Comparison of ENCODE assay signal across 15 cellular contexts in the genomic region with DNA sequence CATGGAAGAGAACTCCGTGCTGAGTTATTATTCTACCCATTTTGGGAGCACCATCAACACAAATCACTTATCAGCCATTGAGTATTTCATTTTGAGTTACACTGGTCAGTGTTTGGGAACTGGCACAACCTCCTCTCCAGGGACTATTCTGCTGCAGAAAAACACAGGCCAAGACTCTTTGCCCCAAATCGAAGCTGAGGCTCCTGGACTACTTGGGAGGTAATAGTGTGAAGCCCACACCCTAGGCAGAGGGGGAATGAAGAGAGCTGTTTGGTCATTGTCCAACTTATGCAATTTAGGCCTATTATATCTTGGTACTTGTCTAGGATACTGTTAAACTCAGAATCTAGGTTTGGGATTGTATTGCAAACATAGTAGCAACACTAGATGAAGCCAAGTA.
DNase-seq lines count a peak whose midpoint lies in the region; ATAC-seq, FAIRE-seq and TF ChIP-seq lines count a peak whose summit lies in the region.
"Had no signal": no experiment of that assay in that cellular context is flagged by ENCODE, and none has a peak within 500 bp of the region (broad histone marks: within the 10 kb centered on the region; RNA-seq: fewer than 3 reads in every experiment).

No MANE protein-coding gene starts in this region.

- no peak overlapping the region for H3K56ac ChIP-seq in H9 (ENCODE audit: insufficient read length, low read depth, low read length)

- intact Hi-C loops in Right ventricle myocardium inferior (cut with DNase I) (no loop called here), left ventricle myocardium superior (cut with micrococcal nuclease) (no loop called here), body of pancreas (cut with DNase I) (no loop called here)

- no peak overlapping the region for H3K4me2 ChIP-seq in H9 (ENCODE audit: insufficient read depth, insufficient read length, low read length)
- H3K4me2 ChIP-seq: BLaER1 had no signal

- no peak overlapping the region for H2AK5ac ChIP-seq in H9 (ENCODE audit: insufficient read length, low read length)

- no peak overlapping the region for H2AFZ ChIP-seq in H9 (ENCODE audit: low read length)

- H3K23me2 ChIP-seq in H9 (ENCODE audit: insufficient read length, low read depth, low read length, poor library complexity, severe bottlenecking), result no peaks in the 10 kb centered on the region

- H3K36me3 ChIP-seq in body of pancreas (replicated peaks in 1 of 2; ENCODE audit: insufficient read depth in 1 of 2, low read depth in 2 of 2), result no peaks in the 10 kb centered on the region
- H3K36me3 ChIP-seq: BLaER1 had no signal

- no peak overlapping the region for H3K4me3 ChIP-seq in body of pancreas
- H3K4me3 ChIP-seq: BLaER1 had no signal

- TF ChIP-seq POLR2A in body of pancreas (IDR thresholded peaks at IDR 0.05), result no peak

- H3K79me2 ChIP-seq in H9 (ENCODE audit: insufficient read depth, low read length), result no peaks in the 10 kb centered on the region

- H2BK15ac ChIP-seq in H9 (ENCODE audit: low read depth, low read length), result no peak overlapping the region

- H2BK20ac ChIP-seq in H9 (ENCODE audit: low read depth, low read length, poor library complexity, severe bottlenecking), result no peak overlapping the region

- no peak overlapping the region for H3K18ac ChIP-seq in H9 (ENCODE audit: insufficient read length, low read depth, low read length)

- H3K27me3 ChIP-seq in H9 (ENCODE audit: insufficient read depth, low read length), result no peaks in the 10 kb centered on the region
- H3K27me3 ChIP-seq in body of pancreas, result no peaks in the 10 kb centered on the region
- H3K27me3 ChIP-seq: BLaER1 had no signal

- H3K14ac ChIP-seq in H9 (ENCODE audit: insufficient read depth, low read length), result no peak overlapping the region

- no peaks in the 10 kb centered on the region for H3K79me1 ChIP-seq in H9 (ENCODE audit: insufficient read depth, low read depth, low read length, poor library complexity, severe bottlenecking)

- no peaks in the 10 kb centered on the region for H4K20me1 ChIP-seq in H9 (ENCODE audit: control insufficient read depth, insufficient read depth, insufficient read length)
- H4K20me1 ChIP-seq: BLaER1 had no signal

- H3K4me1 ChIP-seq in H9 (ENCODE audit: insufficient read depth, low read length) (peaks cover 4% of the 10 kb centered on the region), body of pancreas (peaks cover 38% of the 10 kb centered on the region)

- H3K4me1 Mint-ChIP-seq in stimulated activated effector memory CD8-positive, alpha-beta T cell treated with anti-CD3 and anti-CD28 coated beads, Interleukin-12 subunit alpha, Interleukin-12 subunit beta, amount 100 ng/mL, for 72 hours, result no peaks in the 10 kb centered on the region
- peaks cover 18 to 26% of the 10 kb centered on the region in 2 experiments for H3K4me1 Mint-ChIP-seq in H9
- H3K4me1 Mint-ChIP-seq: CD14-positive monocyte; CD4-positive, alpha-beta memory T cell had no signal

- H3T11ph ChIP-seq in H9 (ENCODE audit: low read length), result no peak overlapping the region

- peaks cover 3% of the 10 kb centered on the region; the same call in 1 of the 2 replicates for H3K27me3 Mint-ChIP-seq in H9 (ENCODE audit: low read depth)

- H3K36me3 Mint-ChIP-seq in stimulated activated effector memory CD8-positive, alpha-beta T cell treated with anti-CD3 and anti-CD28 coated beads, Interleukin-12 subunit alpha, Interleukin-12 subunit beta, amount 100 ng/mL, for 72 hours, result no peaks in the 10 kb centered on the region
- H3K36me3 Mint-ChIP-seq in H9 (ENCODE audit: insufficient read depth in 1 of 3, low read depth in 3 of 3), result peaks cover 0 to 4% (median 0%) of the 10 kb centered on the region in 3 experiments; a peak in 1 of 7 replicates
- H3K36me3 Mint-ChIP-seq: CD14-positive monocyte; CD4-positive, alpha-beta memory T cell had no signal

- no peak overlapping the region for H2BK5ac ChIP-seq in H9 (ENCODE audit: insufficient read length, low read length)

- TF ChIP-seq CTCF in D721Med (IDR thresholded peaks at IDR 0.05; ENCODE audit: insufficient read depth, missing control alignments) (no peak), H9 (conservative IDR thresholded peaks at IDR 0.05) (no peak), body of pancreas (IDR thresholded peaks at IDR 0.05) (no peak)

- H3K9me3 Mint-ChIP-seq in stimulated activated effector memory CD8-positive, alpha-beta T cell treated with anti-CD3 and anti-CD28 coated beads, Interleukin-12 subunit alpha, Interleukin-12 subunit beta, amount 100 ng/mL, for 72 hours, result no peaks in the 10 kb centered on the region
- no peaks in the 10 kb centered on the region; a peak in 1 of 5 replicates for H3K9me3 Mint-ChIP-seq in H9
- H3K9me3 Mint-ChIP-seq: CD4-positive, alpha-beta memory T cell had no signal

- no peak overlapping the region for H2BK120ac ChIP-seq in H9 (ENCODE audit: low read depth, low read length, poor library complexity, severe bottlenecking)

- H2BK12ac ChIP-seq in H9 (ENCODE audit: insufficient read length, low read depth, low read length), result no peak overlapping the region

- H3K9me3 ChIP-seq in H9 (ENCODE audit: control insufficient read depth, low read depth, low read length) (no peaks in the 10 kb centered on the region), body of pancreas (no peaks in the 10 kb centered on the region)
- H3K9me3 ChIP-seq: BLaER1 had no signal

- no peak for DNase-seq in Right ventricle myocardium inferior (ENCODE audit: missing footprints)
- no peak for DNase-seq in left ventricle myocardium superior
- peak; percentile 29 for DNase-seq in fibroblast of gingiva (ENCODE audit: low read depth)
- DNase-seq in stimulated activated effector memory CD8-positive, alpha-beta T cell treated with anti-CD3 and anti-CD28 coated beads, Interleukin-12 subunit alpha, Interleukin-12 subunit beta, amount 100 ng/mL, for 72 hours (ENCODE audit: low spot score in 2 of 2), result no peak
- no peak for DNase-seq in D721Med (ENCODE audit: insufficient read length, low spot score)
- no peak for DNase-seq in H9
- DNase-seq in body of pancreas, result no peak
- DNase-seq: CD4-positive, alpha-beta memory T cell; DMS79 treated with DMSO at 0.1 percent for 48 hours; GF-D8; HCEC 1CT had no signal

- WGBS in H9 (ENCODE audit: extremely low coverage, insufficient read length, low lambda C conversion rate), result no CpG with 5 or more reads among the region's 2 CpGs
- 67 to 75% methylated on average over 2 of the region's 2 CpGs for WGBS in body of pancreas, 2 donors

- H4K8ac ChIP-seq in H9 (replicated peaks; ENCODE audit: insufficient read length, low read depth, low read length), result no peak overlapping the region

- no peak overlapping the region for H3K27ac ChIP-seq in H9 (ENCODE audit: insufficient read length, low read depth, low read length)
- no peak overlapping the region for H3K27ac ChIP-seq in body of pancreas
- H3K27ac ChIP-seq: 22Rv1, BLaER1, HL-60 had no signal

- H3K4ac ChIP-seq in H9 (ENCODE audit: low read depth, low read length), result no peak overlapping the region

- H4K91ac ChIP-seq in H9 (ENCODE audit: insufficient read length, low read depth, low read length), result no peak overlapping the region

- H4K5ac ChIP-seq in H9 (ENCODE audit: insufficient read length, low read depth, low read length), result no peak overlapping the region

- no peak overlapping the region for H3K27ac Mint-ChIP-seq in stimulated activated effector memory CD8-positive, alpha-beta T cell treated with anti-CD3 and anti-CD28 coated beads, Interleukin-12 subunit alpha, Interleukin-12 subunit beta, amount 100 ng/mL, for 72 hours
- H3K27ac Mint-ChIP-seq in H9, result no peak overlapping the region
- H3K27ac Mint-ChIP-seq: CD14-positive monocyte; CD4-positive, alpha-beta memory T cell had no signal

- no peak overlapping the region for H3K4me3 Mint-ChIP-seq in stimulated activated effector memory CD8-positive, alpha-beta T cell treated with anti-CD3 and anti-CD28 coated beads, Interleukin-12 subunit alpha, Interleukin-12 subunit beta, amount 100 ng/mL, for 72 hours
- no peak overlapping the region for H3K4me3 Mint-ChIP-seq in H9
- H3K4me3 Mint-ChIP-seq: CD14-positive monocyte; CD4-positive, alpha-beta memory T cell had no signal

- no peak overlapping the region for H3K23ac ChIP-seq in H9 (ENCODE audit: insufficient read length, low read depth, low read length)

- no peak overlapping the region for H3K9ac ChIP-seq in H9 (ENCODE audit: extremely low read depth, insufficient read length, low read length)
- H3K9ac ChIP-seq: BLaER1 had no signal

- ATAC-seq in Right ventricle myocardium inferior (peak; percentile 60), left ventricle myocardium superior (no peak), body of pancreas (no peak)
- ATAC-seq in stimulated activated effector memory CD8-positive, alpha-beta T cell treated with anti-CD3 and anti-CD28 coated beads, Interleukin-12 subunit alpha, Interleukin-12 subunit beta, amount 100 ng/mL, for 72 hours, result peak; percentile 16

- no peak for FAIRE-seq in D721Med (lab: Jason Lieb, UNC)

Comparison
In these comparisons a context has a peak if more than half of its experiments do, and no peak if none do; other contexts are left out.
1. ATAC-seq: peak in Right ventricle myocardium inferior (single experiment) and stimulated activated effector memory CD8-positive, alpha-beta T cell treated with anti-CD3 and anti-CD28 coated beads, Interleukin-12 subunit alpha, Interleukin-12 subunit beta, amount 100 ng/mL, for 72 hours (single experiment); none in left ventricle myocardium superior (single experiment) and body of pancreas (single experiment).